11 cellular contexts compared by ENCODE assay signal in the genomic region with DNA sequence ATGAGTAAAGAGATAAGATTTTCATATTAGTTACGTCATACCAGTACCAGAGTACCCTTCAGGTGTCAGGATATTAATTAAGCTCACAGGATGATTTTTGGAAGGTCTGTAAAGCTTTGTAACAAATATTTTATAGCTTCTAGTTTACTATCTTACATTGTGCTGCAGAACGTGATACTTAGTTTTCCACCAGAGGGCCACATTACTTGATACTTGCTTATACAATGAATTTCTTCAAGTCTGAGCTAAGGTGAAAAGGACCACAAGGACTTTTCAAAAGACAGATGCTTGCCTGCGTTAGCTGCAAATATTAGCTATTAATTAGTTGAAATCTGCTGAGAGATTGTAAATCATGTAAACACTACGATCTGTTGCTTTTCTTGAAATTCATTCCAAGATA. TPM values are rescaled to one million over a fixed set of nuclear protein-coding genes. Genes with fewer than 3 reads are reported as not detected.
DNase-seq lines count a peak whose midpoint lies in the region; ATAC-seq and TF ChIP-seq lines count a peak whose summit lies in the region.
"Had no signal": no experiment of that assay in that cellular context is flagged by ENCODE, and none has a peak within 500 bp of the region (broad histone marks: within the 10 kb centered on the region; RNA-seq: fewer than 3 reads in every experiment).

No MANE protein-coding gene starts in this region.

- TF ChIP-seq POLR2A in sigmoid colon (IDR thresholded peaks at IDR 0.05) (no peak), GM18505 (IDR thresholded peaks at IDR 0.05; ENCODE audit: borderline replicate concordance, extremely low read depth, insufficient read depth, insufficient read length) (no peak)

- no peak for ATAC-seq in GM18505 (IDR thresholded peaks at IDR 0.05; ENCODE audit: unreplicated experiment)

- H3K9me3 ChIP-seq in endocrine pancreas (ENCODE audit: control insufficient read depth, low read length) (no peaks in the 10 kb centered on the region), sigmoid colon (no peaks in the 10 kb centered on the region)
- H3K9me3 ChIP-seq: BLaER1 treated with 17β-estradiol and CSF1 and Interleukin-3, amounts not matched to agents 10 nM and 100 nM had no signal

- TF ChIP-seq EP300 in sigmoid colon (IDR thresholded peaks at IDR 0.05), result no peak

- no peak overlapping the region for H3K27ac ChIP-seq in sigmoid colon
- H3K27ac ChIP-seq: BLaER1 treated with 17β-estradiol and CSF1 and Interleukin-3, amounts not matched to agents 10 nM and 100 nM; parathyroid adenoma had no signal

- intact Hi-C loops in sigmoid colon (cut with DNase I), result loop anchor here (5.0 kb wide), 2 partner anchors 80 to 235 kb away; no protein-coding TSS in a partner anchor

- H3K4me3 ChIP-seq in endocrine pancreas (ENCODE audit: control insufficient read depth, insufficient read depth, low read length) (peak overlapping the region; percentile 68), sigmoid colon (no peak overlapping the region)
- H3K4me3 ChIP-seq: BLaER1 treated with 17β-estradiol and CSF1 and Interleukin-3, amounts not matched to agents 10 nM and 100 nM had no signal

- H3K27me3 ChIP-seq in endocrine pancreas (ENCODE audit: control insufficient read depth, insufficient read depth, low read length) (no peaks in the 10 kb centered on the region), sigmoid colon (no peaks in the 10 kb centered on the region)
- H3K27me3 ChIP-seq: BLaER1 treated with 17β-estradiol and CSF1 and Interleukin-3, amounts not matched to agents 10 nM and 100 nM had no signal

- WGBS in sigmoid colon, 2 donors, result 67 to 74% methylated on average over 4 of the region's 4 CpGs

- H3K9ac ChIP-seq in endocrine pancreas (ENCODE audit: control insufficient read depth, insufficient read depth, low read length), result no peak overlapping the region
- H3K9ac ChIP-seq: BLaER1 treated with 17β-estradiol and CSF1 and Interleukin-3, amounts not matched to agents 10 nM and 100 nM; parathyroid adenoma had no signal

- peaks cover 80% of the 10 kb centered on the region for H3K4me1 ChIP-seq in endocrine pancreas (ENCODE audit: control insufficient read depth, insufficient read depth, low read length)
- H3K4me1 ChIP-seq in sigmoid colon, result peaks cover 0 to 98% (median 59%) of the 10 kb centered on the region in 4 donors
- H3K4me1 ChIP-seq: BLaER1 treated with 17β-estradiol and CSF1 and Interleukin-3, amounts not matched to agents 10 nM and 100 nM; parathyroid adenoma had no signal

- H3K36me3 ChIP-seq in endocrine pancreas (ENCODE audit: control insufficient read depth, insufficient read depth, low read length), result no peaks in the 10 kb centered on the region
- H3K36me3 ChIP-seq in sigmoid colon, result no peaks in the 10 kb centered on the region
- H3K36me3 ChIP-seq: BLaER1 treated with 17β-estradiol and CSF1 and Interleukin-3, amounts not matched to agents 10 nM and 100 nM had no signal

- DNase-seq in NCI-H2107 treated with DMSO at 0.1 percent for 48 hours (lab: John Stamatoyannopoulos, UW; ENCODE audit: unreplicated experiment), result peak; percentile 47
- no peak for DNase-seq in NCI-H2107 (lab: John Stamatoyannopoulos, UW)
- DNase-seq in NCI-H82 (lab: John Stamatoyannopoulos, UW), result peak; percentile 62
- no peak for DNase-seq in sigmoid colon
- DNase-seq in anterior cingulate cortex (lab: John Stamatoyannopoulos, UW), result no peak
- DNase-seq in activated CD8-positive, alpha-beta memory T cell treated with anti-CD3 and anti-CD28 coated beads, Interleukin-2, amount 50 U/mL, for 4 hours, result no peak
- DNase-seq: activated CD4-positive, alpha-beta T cell treated with anti-CD3 and anti-CD28 coated beads, Interleukin-2, amount 50 U/mL, for 4 hours had no signal

- TF ChIP-seq CTCF in sigmoid colon (IDR thresholded peaks at IDR 0.05), result peak in 3 of 4 experiments; percentile 25 to 39 (median 36)

RNA-seq across cellular contexts. Expression of a gene that starts 12.2 kb away (rescaled TPM):
- 100 to 1,000 TPM in 2 of 4 donors, 10 to 100 TPM in 2; 91.2 to 150 (median 102) TPM for total RNA-seq in sigmoid colon
- polyA plus RNA-seq in sigmoid colon, result 1 to 10 TPM; 1.6 to 3.0 (median 2.8) TPM

Comparison
In these comparisons a context has a peak if more than half of its experiments do, and no peak if none do; other contexts are left out.
1. DNase-seq: peak in NCI-H2107 treated with DMSO at 0.1 percent for 48 hours (single experiment) and NCI-H82 (single experiment); none in NCI-H2107 (single experiment), sigmoid colon (single experiment), anterior cingulate cortex (0 of 58) and activated CD8-positive, alpha-beta memory T cell treated with anti-CD3 and anti-CD28 coated beads, Interleukin-2, amount 50 U/mL, for 4 hours (single experiment).